Comparison of ENCODE assay signal across 8 cellular contexts in genomic region chr3:45595364-45596154, GRCh38. TPM values are rescaled to one million over a fixed set of nuclear protein-coding genes. Genes with fewer than 3 reads are reported as not detected.
DNase-seq lines count a peak whose midpoint lies in the region; ATAC-seq and TF ChIP-seq lines count a peak whose summit lies in the region.

No MANE protein-coding gene starts in this region.

- intact Hi-C loops in Caco-2 (cut with micrococcal nuclease; ENCODE audit: unreplicated experiment) (no loop called here), mammary epithelial cell (cut with micrococcal nuclease) (loop anchor here (2.0 to 10.0 kb wide), 2 partner anchors 15 to 239 kb away; no protein-coding TSS in a partner anchor)

- H3K4me3 ChIP-seq in Caco-2 (ENCODE audit: low read depth, low read length) (peak overlapping the region; percentile 80), mammary epithelial cell (replicated peaks in 1 of 3; ENCODE audit: insufficient read depth in 1 of 3, low read depth in 2 of 3, low read length in 3 of 3) (peak overlapping the region in 1 of 3 experiments; percentile 56), muscle layer of duodenum (ENCODE audit: low read depth in 1 of 2, low read length in 2 of 2) (peak overlapping the region; percentile 80 to 81)

- POLR2A ChIA-PET in Caco-2 (lab: Charles Lee), result no interaction called here

- ATAC-seq in HG03159 (IDR thresholded peaks at IDR 0.05; ENCODE audit: unreplicated experiment) (peak; percentile 9), GM19328 (IDR thresholded peaks at IDR 0.05; ENCODE audit: unreplicated experiment) (no peak), HG02588 (IDR thresholded peaks at IDR 0.05; ENCODE audit: unreplicated experiment) (no peak)

- peaks cover 60% of the 10 kb centered on the region for H3K79me2 ChIP-seq in mammary epithelial cell (ENCODE audit: insufficient read depth, low read length)

- BruUV-seq in Caco-2 (replicated peaks; lab: Mats Ljungman, UMichigan), result no TSS peak
- no TSS peak for BruUV-seq in mammary epithelial cell (replicated peaks; lab: Mats Ljungman, UMichigan)

- in situ Hi-C loops in mammary epithelial cell (cut with MboI; ENCODE audit: low sequenced_read_pairs in 2 of 2), result loop anchor here in 1 of 2 donors (10.0 kb wide), 1 partner anchor 59 kb away; no protein-coding TSS in a partner anchor

- H3K9ac ChIP-seq in mammary epithelial cell (ENCODE audit: insufficient read depth, low read length), result no peak overlapping the region

- H3K27me3 ChIP-seq in Caco-2 (replicated peaks; ENCODE audit: control insufficient read depth, insufficient read depth, low read length) (no peaks in the 10 kb centered on the region), mammary epithelial cell (ENCODE audit: insufficient read depth, low read length) (no peaks in the 10 kb centered on the region), muscle layer of duodenum (ENCODE audit: low read depth, low read length) (no peaks in the 10 kb centered on the region)

- H3K36me3 ChIP-seq in Caco-2 (ENCODE audit: control insufficient read depth, insufficient read depth, low read length), result peaks cover 1% of the 10 kb centered on the region; the same call in 1 of the 2 replicates
- peaks cover 2% of the 10 kb centered on the region for H3K36me3 ChIP-seq in mammary epithelial cell (ENCODE audit: insufficient read depth, low read length)
- H3K36me3 ChIP-seq in muscle layer of duodenum (ENCODE audit: control insufficient read depth in 1 of 2, insufficient read depth in 2 of 2, low read length in 2 of 2), result peaks cover 0 to 3% of the 10 kb centered on the region in 2 donors

- H3K9me3 Mint-ChIP-seq in Caco-2 (ENCODE audit: unreplicated experiment), result peaks cover 4% of the 10 kb centered on the region

- peaks cover 17% of the 10 kb centered on the region for H3K4me1 Mint-ChIP-seq in Caco-2 (ENCODE audit: low read depth, unreplicated experiment)

- WGBS in mammary epithelial cell (ENCODE audit: low coverage, missing lambda C conversion rate), result 92% methylated on average over 15 of the region's 15 CpGs

- no peak for DNase-seq in Caco-2
- DNase-seq in mammary epithelial cell, result no peak
- DNase-seq in NCI-H146 treated with DMSO at 0.1 percent for 48 hours (lab: John Stamatoyannopoulos, UW; ENCODE audit: unreplicated experiment), result no peak
- no peak for DNase-seq in OCI-M2 (lab: John Stamatoyannopoulos, UW; ENCODE audit: unreplicated experiment)

- no peak overlapping the region for H3K27ac Mint-ChIP-seq in Caco-2 (ENCODE audit: unreplicated experiment)

- CTCF ChIA-PET in Caco-2 (lab: Charles Lee), result interaction anchor here (0.8 to 1.2 kb wide), 2 partner anchors 61 to 64 kb away, joined by 3 read pairs; no protein-coding TSS in a partner anchor
- CTCF ChIA-PET in mammary epithelial cell (lab: Charles Lee; ENCODE audit: low non-redundant PET), result interaction anchor here (0.6 kb wide), 1 partner anchor 64 kb away, joined by 7 read pairs; no protein-coding TSS in a partner anchor

- H2AFZ ChIP-seq in mammary epithelial cell (ENCODE audit: low read depth, low read length), result no peak overlapping the region

- TF ChIP-seq CTCF in Caco-2 (IDR thresholded peaks at IDR 0.05; ENCODE audit: insufficient read depth in 1 of 2, low read depth in 1 of 2, low read length in 1 of 2, severe bottlenecking in 1 of 2, unreplicated experiment in 1 of 2) (no peak), mammary epithelial cell (conservative IDR thresholded peaks at IDR 0.05 in 1 of 2, IDR thresholded peaks at IDR 0.05 in 1 of 2; ENCODE audit: extremely low read depth in 1 of 2, insufficient read depth in 1 of 2, low read depth in 1 of 2, low read length in 2 of 2) (no peak)

- no peaks in the 10 kb centered on the region for H3K9me3 ChIP-seq in Caco-2
- H3K9me3 ChIP-seq in mammary epithelial cell (replicated peaks; ENCODE audit: insufficient read depth, low read length), result no peaks in the 10 kb centered on the region
- H3K9me3 ChIP-seq in muscle layer of duodenum (ENCODE audit: control insufficient read depth in 1 of 2, low read length in 2 of 2), result no peaks in the 10 kb centered on the region

- H3K36me3 Mint-ChIP-seq in Caco-2 (ENCODE audit: insufficient read depth, unreplicated experiment), result peaks cover 18% of the 10 kb centered on the region

- dilution Hi-C loops in mammary epithelial cell (cut with HindIII; ENCODE audit: low sequenced_read_pairs), result no loop called here

- peak overlapping the region; percentile 83 for H3K4me3 Mint-ChIP-seq in Caco-2 (ENCODE audit: unreplicated experiment)

- no peaks in the 10 kb centered on the region for H4K20me1 ChIP-seq in mammary epithelial cell (ENCODE audit: insufficient read depth, low read length)

- H3K4me1 ChIP-seq in Caco-2, result peaks cover 19% of the 10 kb centered on the region
- H3K4me1 ChIP-seq in mammary epithelial cell (ENCODE audit: insufficient read depth, low read length), result peaks cover 42% of the 10 kb centered on the region
- H3K4me1 ChIP-seq in muscle layer of duodenum (ENCODE audit: control insufficient read depth in 1 of 2, insufficient read depth in 2 of 2, low read length in 2 of 2), result peaks cover 23 to 58% of the 10 kb centered on the region in 2 donors

- H3K4me2 ChIP-seq in mammary epithelial cell (ENCODE audit: insufficient read depth, low read depth, low read length), result peak overlapping the region; percentile 90

- H3K27me3 Mint-ChIP-seq in Caco-2 (ENCODE audit: insufficient read depth, unreplicated experiment), result no peaks in the 10 kb centered on the region

- H3K27ac ChIP-seq in mammary epithelial cell (ENCODE audit: insufficient read depth, low read depth, low read length), result no peak overlapping the region
- H3K27ac ChIP-seq in muscle layer of duodenum (ENCODE audit: low read length), result peak overlapping the region; percentile 43

RNA-seq across cellular contexts. Expression of gene LIMD1, which starts 1.0 kb away (rescaled TPM):
- total RNA-seq in Caco-2 (2022) (28.4 and 31.3 TPM in 2 replicates), mammary epithelial cell (10 to 100 TPM; 15.7 to 21.7 TPM)
- polyA plus RNA-seq in mammary epithelial cell, result 8.1 TPM
- polyA minus RNA-seq in mammary epithelial cell, result 86.4 TPM
